ENCODE assay signal across 1 cellular context in the genomic region with DNA sequence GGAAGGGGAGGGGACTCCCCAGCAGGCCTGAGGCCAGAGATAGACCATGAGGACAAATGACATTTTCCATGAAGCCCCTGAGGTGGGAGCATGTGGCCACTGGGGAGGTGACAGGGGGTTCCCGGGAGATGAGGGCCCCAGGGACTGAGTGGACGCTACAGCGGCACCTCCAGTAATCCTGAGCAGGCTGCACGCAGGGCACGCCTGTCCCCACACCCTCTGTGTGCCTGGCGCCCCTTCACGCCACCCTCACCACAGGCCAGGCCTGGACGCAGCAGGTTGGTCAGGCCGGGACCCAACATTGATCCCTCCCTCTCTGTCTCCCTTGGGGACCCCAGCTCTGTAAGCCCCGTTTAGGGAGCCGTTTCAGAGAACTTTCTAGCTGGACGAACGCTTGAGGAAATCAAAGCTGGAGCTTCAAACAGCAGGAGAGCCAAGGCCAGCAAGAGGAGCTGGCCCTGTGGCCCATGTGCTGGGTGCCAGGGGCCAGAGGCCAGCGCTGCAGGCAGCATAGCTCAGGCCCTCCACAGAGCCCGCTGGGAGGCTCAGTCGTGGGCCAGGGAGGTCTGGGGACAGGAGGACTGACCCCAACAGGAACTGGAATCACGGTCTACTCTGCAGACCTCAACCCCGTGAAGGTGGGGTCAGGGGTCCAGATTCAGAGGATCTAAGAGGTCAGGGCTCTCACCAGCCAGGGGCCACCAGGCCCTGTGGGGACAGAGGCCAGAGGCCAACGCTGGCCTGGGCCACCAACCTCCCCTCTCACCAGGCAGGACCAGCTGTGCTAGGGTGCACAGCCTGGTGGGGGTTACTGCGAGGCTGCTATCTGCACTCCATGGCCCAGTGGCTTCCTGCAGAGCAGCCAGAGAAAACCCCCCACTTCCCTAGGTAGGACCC.
A peak's percentile ranks its signal among the peaks of the same experiment; 100 is the strongest.
TF ChIP-seq lines count a peak whose summit lies in the region.

No MANE protein-coding gene starts in this region.

TF ChIP-seq in GM12878, 131 proteins besides CTCF, POLR2A, EP300 and RAD21:
- TF ChIP-seq, protein P1, sequence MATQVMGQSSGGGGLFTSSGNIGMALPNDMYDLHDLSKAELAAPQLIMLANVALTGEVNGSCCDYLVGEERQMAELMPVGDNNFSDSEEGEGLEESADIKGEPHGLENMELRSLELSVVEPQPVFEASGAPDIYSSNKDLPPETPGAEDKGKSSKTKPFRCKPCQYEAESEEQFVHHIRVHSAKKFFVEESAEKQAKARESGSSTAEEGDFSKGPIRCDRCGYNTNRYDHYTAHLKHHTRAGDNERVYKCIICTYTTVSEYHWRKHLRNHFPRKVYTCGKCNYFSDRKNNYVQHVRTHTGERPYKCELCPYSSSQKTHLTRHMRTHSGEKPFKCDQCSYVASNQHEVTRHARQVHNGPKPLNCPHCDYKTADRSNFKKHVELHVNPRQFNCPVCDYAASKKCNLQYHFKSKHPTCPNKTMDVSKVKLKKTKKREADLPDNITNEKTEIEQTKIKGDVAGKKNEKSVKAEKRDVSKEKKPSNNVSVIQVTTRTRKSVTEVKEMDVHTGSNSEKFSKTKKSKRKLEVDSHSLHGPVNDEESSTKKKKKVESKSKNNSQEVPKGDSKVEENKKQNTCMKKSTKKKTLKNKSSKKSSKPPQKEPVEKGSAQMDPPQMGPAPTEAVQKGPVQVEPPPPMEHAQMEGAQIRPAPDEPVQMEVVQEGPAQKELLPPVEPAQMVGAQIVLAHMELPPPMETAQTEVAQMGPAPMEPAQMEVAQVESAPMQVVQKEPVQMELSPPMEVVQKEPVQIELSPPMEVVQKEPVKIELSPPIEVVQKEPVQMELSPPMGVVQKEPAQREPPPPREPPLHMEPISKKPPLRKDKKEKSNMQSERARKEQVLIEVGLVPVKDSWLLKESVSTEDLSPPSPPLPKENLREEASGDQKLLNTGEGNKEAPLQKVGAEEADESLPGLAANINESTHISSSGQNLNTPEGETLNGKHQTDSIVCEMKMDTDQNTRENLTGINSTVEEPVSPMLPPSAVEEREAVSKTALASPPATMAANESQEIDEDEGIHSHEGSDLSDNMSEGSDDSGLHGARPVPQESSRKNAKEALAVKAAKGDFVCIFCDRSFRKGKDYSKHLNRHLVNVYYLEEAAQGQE (IDR thresholded peaks at IDR 0.05; ENCODE audit: low read depth, low read length): no peak
- TF ChIP-seq POLR2AphosphoS2 (IDR thresholded peaks at IDR 0.05; ENCODE audit: low read depth, low read length): 0 out of 2 replicates have a peak, but pooled peaks have one; percentile 39
